ENCODE assay signal across 1 cellular context in genomic region chr6:30781697-30782424, GRCh38.
A peak's percentile ranks its signal among the peaks of the same experiment; 100 is the strongest.
TF ChIP-seq lines count a peak whose summit lies in the region.

No MANE protein-coding gene starts in this region.

TF ChIP-seq in HepG2, 621 proteins besides CTCF, POLR2A, EP300 and RAD21 (continued from another document and continues in another):
- TF ChIP-seq HMGXB3 (CRISPR knock-in tag; IDR thresholded peaks at IDR 0.05; ENCODE audit: borderline replicate concordance) (peak; percentile 87), MTF1 (CRISPR knock-in tag; IDR thresholded peaks at IDR 0.05) (no peak), ZNF260 (CRISPR knock-in tag; IDR thresholded peaks at IDR 0.05; ENCODE audit: borderline replicate concordance, low read depth) (no peak), ZNF770 (CRISPR knock-in tag; IDR thresholded peaks at IDR 0.05) (peak; percentile 63), ZBTB1 (CRISPR knock-in tag; IDR thresholded peaks at IDR 0.05; ENCODE audit: borderline replicate concordance) (no peak), MIER2 (CRISPR knock-in tag; IDR thresholded peaks at IDR 0.05) (peak; percentile 86), ZSCAN25 (CRISPR knock-in tag; IDR thresholded peaks at IDR 0.05) (peak; percentile 77; the same call in 1 of the 2 replicates), ATF2 (CRISPR knock-in tag; IDR thresholded peaks at IDR 0.05) (peak; percentile 100), DMAP1 (CRISPR knock-in tag; IDR thresholded peaks at IDR 0.05) (peak; percentile 82), TEAD3 (CRISPR knock-in tag; optimal IDR thresholded peaks at IDR 0.05; ENCODE audit: borderline replicate concordance) (peak; percentile 95), ETS1 (CRISPR knock-in tag; IDR thresholded peaks at IDR 0.05) (0 out of 2 replicates have a peak, but pooled peaks have one; percentile 5), ZNF549 (CRISPR knock-in tag; IDR thresholded peaks at IDR 0.05) (no peak), HMGA1 (CRISPR knock-in tag; conservative IDR thresholded peaks at IDR 0.05) (no peak), SMAD1 (CRISPR knock-in tag; IDR thresholded peaks at IDR 0.05; ENCODE audit: borderline replicate concordance, low read depth) (0 out of 2 replicates have a peak, but pooled peaks have one; percentile 92), DBP (CRISPR knock-in tag; IDR thresholded peaks at IDR 0.05; ENCODE audit: not compliant biosample characterization) (peak; percentile 98), CHD2 (IDR thresholded peaks at IDR 0.05; ENCODE audit: low read depth, low read length) (no peak), ZMYM2 (CRISPR knock-in tag; IDR thresholded peaks at IDR 0.05) (peak; percentile 86), ZNF343 (CRISPR knock-in tag; IDR thresholded peaks at IDR 0.05) (no peak), U2AF1 (optimal IDR thresholded peaks at IDR 0.05; ENCODE audit: low read depth, low read length) (no peak), SMAD3 (CRISPR knock-in tag; IDR thresholded peaks at IDR 0.05) (peak; percentile 99), ZNF18 (CRISPR knock-in tag; IDR thresholded peaks at IDR 0.05; ENCODE audit: insufficient replicate concordance) (no peak), SALL1 (CRISPR knock-in tag; IDR thresholded peaks at IDR 0.05) (peak; percentile 100), ATF5 (CRISPR knock-in tag; IDR thresholded peaks at IDR 0.05; ENCODE audit: low read depth) (no peak), ZNF7 (CRISPR knock-in tag; IDR thresholded peaks at IDR 0.05) (peak; percentile 20; the same call in 1 of the 2 replicates), ZFP36L1 (CRISPR knock-in tag; IDR thresholded peaks at IDR 0.05) (peak; percentile 92; the same call in 1 of the 2 replicates), HNRNPH1 (optimal IDR thresholded peaks at IDR 0.05; ENCODE audit: low read depth, low read length) (no peak), SAP130 (CRISPR knock-in tag; IDR thresholded peaks at IDR 0.05; ENCODE audit: low read depth) (peak; percentile 94), FOXC1 (CRISPR knock-in tag; IDR thresholded peaks at IDR 0.05; ENCODE audit: borderline replicate concordance) (peak; percentile 72), ZNF333 (CRISPR knock-in tag; IDR thresholded peaks at IDR 0.05; ENCODE audit: borderline replicate concordance) (no peak; the same call in 1 of the 2 replicates), SATB2 (CRISPR knock-in tag; IDR thresholded peaks at IDR 0.05) (peak; percentile 69; the same call in 1 of the 2 replicates), ATF1 (CRISPR knock-in tag; IDR thresholded peaks at IDR 0.05) (peak; percentile 95), ZNF644 (CRISPR knock-in tag; IDR thresholded peaks at IDR 0.05; ENCODE audit: low read depth) (peak; percentile 79)
- TF ChIP-seq, protein P1, sequence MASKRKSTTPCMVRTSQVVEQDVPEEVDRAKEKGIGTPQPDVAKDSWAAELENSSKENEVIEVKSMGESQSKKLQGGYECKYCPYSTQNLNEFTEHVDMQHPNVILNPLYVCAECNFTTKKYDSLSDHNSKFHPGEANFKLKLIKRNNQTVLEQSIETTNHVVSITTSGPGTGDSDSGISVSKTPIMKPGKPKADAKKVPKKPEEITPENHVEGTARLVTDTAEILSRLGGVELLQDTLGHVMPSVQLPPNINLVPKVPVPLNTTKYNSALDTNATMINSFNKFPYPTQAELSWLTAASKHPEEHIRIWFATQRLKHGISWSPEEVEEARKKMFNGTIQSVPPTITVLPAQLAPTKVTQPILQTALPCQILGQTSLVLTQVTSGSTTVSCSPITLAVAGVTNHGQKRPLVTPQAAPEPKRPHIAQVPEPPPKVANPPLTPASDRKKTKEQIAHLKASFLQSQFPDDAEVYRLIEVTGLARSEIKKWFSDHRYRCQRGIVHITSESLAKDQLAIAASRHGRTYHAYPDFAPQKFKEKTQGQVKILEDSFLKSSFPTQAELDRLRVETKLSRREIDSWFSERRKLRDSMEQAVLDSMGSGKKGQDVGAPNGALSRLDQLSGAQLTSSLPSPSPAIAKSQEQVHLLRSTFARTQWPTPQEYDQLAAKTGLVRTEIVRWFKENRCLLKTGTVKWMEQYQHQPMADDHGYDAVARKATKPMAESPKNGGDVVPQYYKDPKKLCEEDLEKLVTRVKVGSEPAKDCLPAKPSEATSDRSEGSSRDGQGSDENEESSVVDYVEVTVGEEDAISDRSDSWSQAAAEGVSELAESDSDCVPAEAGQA (IDR thresholded peaks at IDR 0.05; ENCODE audit: low read depth) = peak; percentile 88
- TF ChIP-seq, protein P1 (CRISPR knock-in tag; IDR thresholded peaks at IDR 0.05; ENCODE audit: borderline replicate concordance) = no peak
- TF ChIP-seq, protein P2, sequence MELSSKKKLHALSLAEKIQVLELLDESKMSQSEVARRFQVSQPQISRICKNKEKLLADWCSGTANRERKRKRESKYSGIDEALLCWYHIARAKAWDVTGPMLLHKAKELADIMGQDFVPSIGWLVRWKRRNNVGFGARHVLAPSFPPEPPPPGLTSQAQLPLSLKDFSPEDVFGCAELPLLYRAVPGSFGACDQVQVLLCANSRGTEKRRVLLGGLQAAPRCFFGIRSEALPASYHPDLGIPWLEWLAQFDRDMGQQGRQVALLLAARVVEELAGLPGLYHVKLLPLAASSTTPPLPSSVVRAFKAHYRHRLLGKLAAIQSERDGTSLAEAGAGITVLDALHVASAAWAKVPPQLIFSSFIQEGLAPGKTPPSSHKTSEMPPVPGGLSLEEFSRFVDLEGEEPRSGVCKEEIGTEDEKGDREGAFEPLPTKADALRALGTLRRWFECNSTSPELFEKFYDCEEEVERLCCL (CRISPR knock-in tag; IDR thresholded peaks at IDR 0.05; ENCODE audit: borderline replicate concordance) = peak; percentile 34; the same call in 1 of the 2 replicates
